Comparison of ENCODE assay signal across 2 cellular contexts in the genomic region with DNA sequence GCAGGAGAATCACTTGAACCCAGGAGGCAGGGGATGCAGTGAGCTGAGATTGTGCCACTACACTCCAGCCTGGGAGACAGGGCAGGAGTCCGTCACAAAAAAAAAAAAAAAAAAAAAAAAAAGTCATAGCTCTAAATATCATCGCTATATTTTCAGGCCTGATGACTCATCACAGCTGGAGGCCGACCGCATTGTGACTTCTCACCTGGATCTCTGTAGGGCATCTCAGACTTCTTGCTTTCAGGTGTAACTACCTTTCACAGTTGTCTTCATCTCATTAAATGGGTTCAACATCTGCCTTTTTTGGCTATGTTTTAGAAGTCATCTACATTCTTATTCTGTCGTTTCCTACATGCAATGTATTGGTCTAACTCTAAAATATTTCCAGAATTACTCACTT.
TF ChIP-seq lines count a peak whose summit lies in the region.

No MANE protein-coding gene starts in this region.

TF ChIP-seq in A549, 52 proteins besides CTCF, POLR2A, EP300 and RAD21:
- no peak for TF ChIP-seq FOSL2 (IDR thresholded peaks at IDR 0.05)
- peak; percentile 46; the same call in 1 of the 2 replicates for TF ChIP-seq FOSL2 (CRISPR knock-in tag; IDR thresholded peaks at IDR 0.05)
- no peak for TF ChIP-seq HOXB5 (CRISPR knock-in tag; IDR thresholded peaks at IDR 0.05)

TF ChIP-seq in H1, 55 proteins besides CTCF, POLR2A, EP300 and RAD21:
- TF ChIP-seq JUND (IDR thresholded peaks at IDR 0.05; ENCODE audit: low read length), result peak; percentile 59; the same call in 1 of the 2 replicates
- TF ChIP-seq FOSL1 (IDR thresholded peaks at IDR 0.05; ENCODE audit: insufficient read depth, low read depth, low read length), result no peak
TF ChIP-seq in H1: peak in this region for 1.
